Comparison of ENCODE assay signal across 14 cellular contexts in genomic region chr18:48319796-48320638, GRCh38.
DNase-seq lines count a peak whose midpoint lies in the region; ATAC-seq, FAIRE-seq and TF ChIP-seq lines count a peak whose summit lies in the region.
"Had no signal": no experiment of that assay in that cellular context is flagged by ENCODE, and none has a peak within 500 bp of the region (broad histone marks: within the 10 kb centered on the region; RNA-seq: fewer than 3 reads in every experiment).

No MANE protein-coding gene starts in this region.

- no peak overlapping the region for H3K27ac ChIP-seq in neuronal stem cell (replicated peaks; ENCODE audit: low read length)
- H3K27ac ChIP-seq: gastrocnemius medialis, SJCRH30 had no signal

- whole genome bisulfite sequencing in neuronal stem cell (ENCODE audit: extremely low coverage in 2 of 2, insufficient read length in 2 of 2, insufficient replicate concordance in 1 of 2), 2 donors, result no CpG with 5 or more reads among the region's 10 CpGs

- peak overlapping the region; percentile 61 for H4K91ac ChIP-seq in neuronal stem cell (ENCODE audit: low read depth, low read length, poor library complexity)

- H3K79me1 ChIP-seq in neuronal stem cell (ENCODE audit: low read depth, low read length), result no peaks in the 10 kb centered on the region

- H2BK120ac ChIP-seq in neuronal stem cell (ENCODE audit: low read depth, low read length), result no peak overlapping the region

- H3K36me3 ChIP-seq in bronchial epithelial cell (ENCODE audit: control insufficient read depth, insufficient read depth, low read length) (no peaks in the 10 kb centered on the region), neuronal stem cell (replicated peaks in 1 of 2; ENCODE audit: control insufficient read depth in 2 of 2, insufficient read depth in 2 of 2, low read length in 2 of 2) (no peaks in the 10 kb centered on the region)
- H3K36me3 ChIP-seq: gastrocnemius medialis, SJCRH30 had no signal

- H3K14ac ChIP-seq in neuronal stem cell (ENCODE audit: low read length), result no peak overlapping the region

- H3K27me3 ChIP-seq in bronchial epithelial cell (ENCODE audit: control insufficient read depth, insufficient read depth, low read length), result no peaks in the 10 kb centered on the region
- H3K27me3 ChIP-seq in neuronal stem cell (ENCODE audit: control insufficient read depth in 3 of 3, insufficient read depth in 3 of 3, low read depth in 1 of 3, low read length in 3 of 3), result no peaks in the 10 kb centered on the region
- H3K27me3 ChIP-seq: gastrocnemius medialis, SJCRH30 had no signal

- H3K18ac ChIP-seq in neuronal stem cell (ENCODE audit: low read length), result peak overlapping the region; percentile 34

- no peak for TF ChIP-seq CTCF in bronchial epithelial cell (IDR thresholded peaks at IDR 0.05; ENCODE audit: insufficient read depth, low read length, severe bottlenecking)

- H3K23ac ChIP-seq in neuronal stem cell (ENCODE audit: low read depth, low read length, poor library complexity), result no peak overlapping the region

- H3K4me3 ChIP-seq in bronchial epithelial cell (ENCODE audit: low read depth, low read length), result no peak overlapping the region
- no peak overlapping the region for H3K4me3 ChIP-seq in neuronal stem cell (ENCODE audit: low read length in 2 of 2)
- H3K4me3 ChIP-seq: gastrocnemius medialis, SJCRH30 had no signal

- no peak overlapping the region for H3K9ac ChIP-seq in neuronal stem cell (ENCODE audit: low read depth, low read length, poor library complexity)

- no peak overlapping the region for H3K4ac ChIP-seq in neuronal stem cell (ENCODE audit: low read length)

- H3K9me3 ChIP-seq in neuronal stem cell (replicated peaks in 1 of 2; ENCODE audit: control insufficient read depth in 2 of 2, insufficient read depth in 1 of 2, low read depth in 1 of 2, low read length in 2 of 2), result no peaks in the 10 kb centered on the region
- H3K9me3 ChIP-seq: gastrocnemius medialis, SJCRH30 had no signal

- no peak overlapping the region for H2AFZ ChIP-seq in neuronal stem cell (ENCODE audit: low read length)

- H2BK12ac ChIP-seq in neuronal stem cell (ENCODE audit: low read length), result no peak overlapping the region

- no peak overlapping the region for H2BK15ac ChIP-seq in neuronal stem cell (ENCODE audit: low read length)

- DNase-seq in DMS79 (lab: John Stamatoyannopoulos, UW) (peak; percentile 62), NCI-H2196 (lab: John Stamatoyannopoulos, UW; ENCODE audit: unreplicated experiment) (peak; percentile 87), bronchial epithelial cell (ENCODE audit: low read depth) (peak; percentile 45), neuronal stem cell (ENCODE audit: low spot score) (no peak), NCI-H446 (lab: John Stamatoyannopoulos, UW) (no peak), putamen (ENCODE audit: low spot score) (no peak)
- DNase-seq: activated CD8-positive, alpha-beta T cell treated with anti-CD3 and anti-CD28 coated beads for 36 hours; gastrocnemius medialis; stimulated activated CD4-positive, alpha-beta T cell treated with anti-CD3 and anti-CD28 coated beads, Interleukin-1b, Interleukin-23, amount 100 ng/mL, for 48 hours; substantia nigra had no signal

- peaks cover 0 to 2% of the 10 kb centered on the region in 2 donors for H3K4me1 ChIP-seq in neuronal stem cell (ENCODE audit: control insufficient read depth in 2 of 2, insufficient read depth in 1 of 2, low read depth in 1 of 2, low read length in 2 of 2)
- H3K4me1 ChIP-seq: gastrocnemius medialis had no signal

- ATAC-seq in GM18511 (IDR thresholded peaks at IDR 0.05; ENCODE audit: unreplicated experiment) (no peak), HG02885 (IDR thresholded peaks at IDR 0.05; ENCODE audit: poor library complexity, unreplicated experiment) (no peak)
- ATAC-seq: activated CD8-positive, alpha-beta T cell treated with anti-CD3 and anti-CD28 coated beads for 36 hours; gastrocnemius medialis had no signal

- H4K8ac ChIP-seq in neuronal stem cell (ENCODE audit: low read depth, low read length), result no peak overlapping the region

- peak overlapping the region; percentile 51 for H2AK5ac ChIP-seq in neuronal stem cell (ENCODE audit: low read depth, low read length)

- H2BK5ac ChIP-seq in neuronal stem cell (ENCODE audit: low read length), result no peak overlapping the region

- peak; percentile 76 for FAIRE-seq in bronchial epithelial cell (lab: Jason Lieb, UNC)
- FAIRE-seq: GM18507 had no signal

- H3K4me2 ChIP-seq in neuronal stem cell (ENCODE audit: insufficient read depth, low read length, poor library complexity, severe bottlenecking), result no peak overlapping the region

Comparison
In these comparisons a context has a peak if more than half of its experiments do, and no peak if none do; other contexts are left out.
1. DNase-seq: peak in DMS79 (single experiment), NCI-H2196 (single experiment) and bronchial epithelial cell (single experiment); none in neuronal stem cell (single experiment), NCI-H446 (0 of 2) and putamen (single experiment).